ENCODE assay signal across 17 cellular contexts in the genomic region with DNA sequence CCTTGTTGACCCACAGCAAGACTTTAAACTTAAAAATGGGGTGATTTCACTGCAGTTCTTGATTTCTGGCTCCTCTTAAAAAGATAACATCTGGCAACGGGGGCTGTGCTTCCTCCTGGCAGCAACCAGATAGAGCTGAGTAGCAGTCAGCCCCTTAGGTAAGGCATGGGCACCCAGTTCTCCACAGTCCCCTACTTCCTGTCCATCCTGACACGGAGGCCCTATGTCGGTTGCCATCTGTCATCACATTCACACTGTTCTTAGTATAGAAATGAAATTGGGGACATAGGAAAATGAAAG. TPM values are rescaled to one million over a fixed set of nuclear protein-coding genes. Genes with fewer than 3 reads are reported as not detected.
DNase-seq lines count a peak whose midpoint lies in the region; ATAC-seq and TF ChIP-seq lines count a peak whose summit lies in the region.
"Had no signal": no experiment of that assay in that cellular context is flagged by ENCODE, and none has a peak within 500 bp of the region (broad histone marks: within the 10 kb centered on the region; RNA-seq: fewer than 3 reads in every experiment).

No MANE protein-coding gene starts in this region.

- no peaks in the 10 kb centered on the region for H3K4me1 Mint-ChIP-seq in activated T-cell treated with anti-CD3 and anti-CD28 coated beads, Interleukin-2, amount 50 U/mL, for 24 hours (ENCODE audit: low read depth)
- H3K4me1 Mint-ChIP-seq in stimulated activated memory B cell treated with anti-CD40 and anti-IgM and Interleukin-4, amounts not matched to agents 10 μg/mL and 1 μg/mL and 100 μg/mL, for 72 hours, result peaks cover 65% of the 10 kb centered on the region
- H3K4me1 Mint-ChIP-seq: brain had no signal

- H3K27me3 Mint-ChIP-seq in activated T-cell treated with anti-CD3 and anti-CD28 coated beads, Interleukin-2, amount 50 U/mL, for 24 hours, result no peaks in the 10 kb centered on the region
- no peaks in the 10 kb centered on the region for H3K27me3 Mint-ChIP-seq in stimulated activated memory B cell treated with anti-CD40 and anti-IgM and Interleukin-4, amounts not matched to agents 10 μg/mL and 1 μg/mL and 100 μg/mL, for 72 hours
- H3K27me3 Mint-ChIP-seq: brain had no signal

- no peak overlapping the region for H3K4me3 Mint-ChIP-seq in activated T-cell treated with anti-CD3 and anti-CD28 coated beads, Interleukin-2, amount 50 U/mL, for 24 hours
- no peak overlapping the region for H3K4me3 Mint-ChIP-seq in stimulated activated memory B cell treated with anti-CD40 and anti-IgM and Interleukin-4, amounts not matched to agents 10 μg/mL and 1 μg/mL and 100 μg/mL, for 72 hours
- H3K4me3 Mint-ChIP-seq: brain, HFFc6 had no signal

- POLR2A ChIA-PET in OCI-LY7 (lab: Charles Lee), result interaction anchor here (0.9 to 4.8 kb wide), 3 partner anchors 9 to 33 kb away, joined by 4 to 33 read pairs (median 19); a partner anchor contains a TSS

- H3K4me2 ChIP-seq in OCI-LY7 (ENCODE audit: low read length), result no peak overlapping the region

- no peaks in the 10 kb centered on the region for H3K9me2 ChIP-seq in OCI-LY7 (ENCODE audit: insufficient read depth, low read length)

- peaks cover 38% of the 10 kb centered on the region for H3K4me1 ChIP-seq in OCI-LY7 (ENCODE audit: insufficient read depth, low read length, poor library complexity, severe bottlenecking)

- peaks cover 98% of the 10 kb centered on the region for H3K36me3 ChIP-seq in OCI-LY7 (ENCODE audit: insufficient read depth, low read length)

- peaks cover 97% of the 10 kb centered on the region for H3K36me3 Mint-ChIP-seq in activated T-cell treated with anti-CD3 and anti-CD28 coated beads, Interleukin-2, amount 50 U/mL, for 24 hours (ENCODE audit: low read depth)
- peaks cover 58% of the 10 kb centered on the region for H3K36me3 Mint-ChIP-seq in stimulated activated memory B cell treated with anti-CD40 and anti-IgM and Interleukin-4, amounts not matched to agents 10 μg/mL and 1 μg/mL and 100 μg/mL, for 72 hours

- no TSS peak for BruUV-seq in OCI-LY7 (replicated peaks; lab: Mats Ljungman, UMichigan)

- no peak for TF ChIP-seq CTCF in OCI-LY7 (conservative IDR thresholded peaks at IDR 0.05; ENCODE audit: low read length)

- no peak overlapping the region for H3K4me3 ChIP-seq in OCI-LY7 (ENCODE audit: low read depth, low read length, poor library complexity, severe bottlenecking)
- H3K4me3 ChIP-seq: skin epidermis had no signal

- H3K27ac Mint-ChIP-seq in activated T-cell treated with anti-CD3 and anti-CD28 coated beads, Interleukin-2, amount 50 U/mL, for 24 hours, result peak overlapping the region; percentile 54
- peak overlapping the region; percentile 82 for H3K27ac Mint-ChIP-seq in stimulated activated memory B cell treated with anti-CD40 and anti-IgM and Interleukin-4, amounts not matched to agents 10 μg/mL and 1 μg/mL and 100 μg/mL, for 72 hours

- H3K9me3 Mint-ChIP-seq in activated T-cell treated with anti-CD3 and anti-CD28 coated beads, Interleukin-2, amount 50 U/mL, for 24 hours, result no peaks in the 10 kb centered on the region
- H3K9me3 Mint-ChIP-seq in stimulated activated memory B cell treated with anti-CD40 and anti-IgM and Interleukin-4, amounts not matched to agents 10 μg/mL and 1 μg/mL and 100 μg/mL, for 72 hours, result no peaks in the 10 kb centered on the region
- H3K9me3 Mint-ChIP-seq: brain, HFFc6 had no signal

- DNase-seq in activated T-cell treated with anti-CD3 and anti-CD28 coated beads, Interleukin-2, amount 50 U/mL, for 24 hours, result no peak
- no peak for DNase-seq in activated T-cell treated with anti-CD3 and anti-CD28 coated beads for 4 hours
- no peak for DNase-seq in OCI-LY7 (ENCODE audit: low spot score)
- DNase-seq in cerebellar cortex (ENCODE audit: low spot score), result peak; percentile 36
- no peak for DNase-seq in superior temporal gyrus (ENCODE audit: extremely low spot score)
- DNase-seq in posterior vena cava (ENCODE audit: low spot score), result no peak
- DNase-seq: activated T-cell treated with anti-CD3 and anti-CD28 coated beads, Interleukin-2, amount 50 U/mL, for 48 hours; HFFc6; NCI-H1417 treated with DMSO at 0.1 percent for 48 hours; NCI-H510A treated with DMSO at 0.1 percent for 48 hours; trophoblast cell had no signal

- H3K79me2 ChIP-seq in OCI-LY7 (ENCODE audit: insufficient read depth, low read depth, low read length), result peaks cover 6% of the 10 kb centered on the region; the same call in 1 of the 2 replicates

- H3K9me3 ChIP-seq in OCI-LY7 (ENCODE audit: low read length), result no peaks in the 10 kb centered on the region

- peaks cover 5% of the 10 kb centered on the region; the same call in 1 of the 2 replicates for H4K20me1 ChIP-seq in OCI-LY7 (ENCODE audit: insufficient read depth, low read length)

- no peak overlapping the region for H2AFZ ChIP-seq in OCI-LY7 (ENCODE audit: low read length)

- intact Hi-C loops in OCI-LY7 (cut with micrococcal nuclease; ENCODE audit: unreplicated experiment) (no loop called here), posterior vena cava (cut with DNase I) (no loop called here)

- CTCF ChIA-PET in OCI-LY7 (lab: Charles Lee; ENCODE audit: unreplicated experiment), result interaction anchor here (0.6 to 0.8 kb wide), 2 partner anchors 9 to 45 kb away, joined by 3 to 4 read pairs; no protein-coding TSS in a partner anchor

- peak overlapping the region; percentile 36 for H3K27ac ChIP-seq in OCI-LY7 (ENCODE audit: low read depth, low read length, poor library complexity, severe bottlenecking)
- H3K27ac ChIP-seq: VCaP had no signal

- ATAC-seq in stimulated activated memory B cell treated with anti-CD40 and anti-IgM and Interleukin-4, amounts not matched to agents 10 μg/mL and 1 μg/mL and 100 μg/mL, for 72 hours, result peak; percentile 6
- ATAC-seq in HG03571 (IDR thresholded peaks at IDR 0.05; ENCODE audit: unreplicated experiment), result no peak

RNA-seq across cellular contexts. Expression of a gene that starts 11.7 kb away (rescaled TPM):
- 2,446 and 3,686 TPM in 2 replicates for total RNA-seq in OCI-LY7 (2014; rRNA removed; shearing (Covaris generic))
- total RNA-seq in OCI-LY7 (2022) (1,759 and 1,769 TPM in 2 replicates), posterior vena cava (100 to 1,000 TPM; 279 to 566 TPM)
- total RNA-seq: Daoy had no signal

RNA-seq across cellular contexts. Expression of a gene that starts 43.5 kb away (rescaled TPM):
- total RNA-seq in OCI-LY7 (2014; rRNA removed; shearing (Covaris generic)), result 61.3 and 62.9 TPM in 2 replicates
- total RNA-seq in OCI-LY7 (2022) (104 and 108 TPM in 2 replicates), posterior vena cava (10 to 100 TPM; 19.2 to 24.4 TPM)

RNA-seq across cellular contexts. Expression of a gene that starts 48.5 kb away (rescaled TPM):
- total RNA-seq in OCI-LY7 (2014; rRNA removed; shearing (Covaris generic)), result 2,281 and 2,351 TPM in 2 replicates
- total RNA-seq in OCI-LY7 (2022) (2,284 and 2,304 TPM in 2 replicates), posterior vena cava (1,000 to 10,000 TPM; 1,337 to 1,411 TPM)
